ENCODE assay signal across 35 cellular contexts in genomic region chrX:96705905-96706304, GRCh38.
"Had no signal": no experiment of that assay in that cellular context is flagged by ENCODE, and none has a peak within 500 bp of the region (broad histone marks: within the 10 kb centered on the region; RNA-seq: fewer than 3 reads in every experiment).

No MANE protein-coding gene starts in this region.

- H3K4me3 Mint-ChIP-seq: activated CD4-positive, alpha-beta memory T cell treated with anti-CD3 and anti-CD28 coated beads, Interleukin-2, amount 10 ng/mL, durations not matched to agents 7 days and 5 days; activated CD4-positive, alpha-beta T cell treated with anti-CD3 and anti-CD28 coated beads for 36 hours; activated CD4-positive, alpha-beta T cell treated with anti-CD3 and anti-CD28 coated beads, Interleukin-2, amount 10 ng/mL, durations not matched to agents 7 days and 5 days; activated CD8-positive, alpha-beta T cell treated with anti-CD3 and anti-CD28 coated beads, Interleukin-2, amount 10 ng/mL, durations not matched to agents 7 days and 5 days; activated naive CD4-positive, alpha-beta T cell treated with anti-CD3 and anti-CD28 coated beads, Interleukin-2, amount 10 ng/mL, durations not matched to agents 7 days and 5 days; activated naive CD4-positive, alpha-beta T cell treated with anti-CD3 and anti-CD28 coated beads, Interleukin-2, amount 50 U/mL, for 24 hours; activated naive CD8-positive, alpha-beta T cell; activated naive CD8-positive, alpha-beta T cell treated with anti-CD3 and anti-CD28 coated beads, Interleukin-2, amount 10 ng/mL, durations not matched to agents 7 days and 5 days; activated naive CD8-positive, alpha-beta T cell treated with anti-CD3 and anti-CD28 coated beads, Interleukin-2, amount 50 U/mL, for 24 hours; activated T-cell treated with anti-CD3 and anti-CD28 coated beads, Interleukin-2, amount 50 U/mL, for 4 hours; T-helper 1 cell treated with Interleukin-12 subunit alpha and Interleukin-12 subunit beta and Interleukin-4 antibody, amounts not matched to agents 30 μg/mL and 1 μg/mL, for 36 hours; T-helper 2 cell treated with Interferon-gamma antibody and Interleukin-4, amounts not matched to agents 5 μg/mL and 100 μg/mL, for 36 hours; WTC11 had no signal

- H3K9me3 Mint-ChIP-seq: activated CD4-positive, alpha-beta memory T cell treated with anti-CD3 and anti-CD28 coated beads, Interleukin-2, amount 10 ng/mL, durations not matched to agents 7 days and 5 days; activated naive CD4-positive, alpha-beta T cell treated with anti-CD3 and anti-CD28 coated beads, Interleukin-2, amount 10 ng/mL, durations not matched to agents 7 days and 5 days; activated naive CD4-positive, alpha-beta T cell treated with anti-CD3 and anti-CD28 coated beads, Interleukin-2, amount 50 U/mL, for 24 hours; activated naive CD8-positive, alpha-beta T cell treated with anti-CD3 and anti-CD28 coated beads, Interleukin-2, amount 10 ng/mL, durations not matched to agents 7 days and 5 days; activated naive CD8-positive, alpha-beta T cell treated with anti-CD3 and anti-CD28 coated beads, Interleukin-2, amount 50 U/mL, for 24 hours; activated T-cell treated with anti-CD3 and anti-CD28 coated beads, Interleukin-2, amount 50 U/mL, for 4 hours; activated T-helper 2 cell treated with anti-CD3 and anti-CD28 coated beads, Interferon-gamma antibody, Interleukin-2, Interleukin-4, amounts not matched to agents 10 μg/mL and 5 μg/mL and 100 μg/mL, durations not matched to agents 14 hours and 24 hours and 36 hours; T-helper 1 cell treated with Interleukin-12 subunit alpha and Interleukin-12 subunit beta and Interleukin-4 antibody, amounts not matched to agents 30 μg/mL and 1 μg/mL, for 36 hours; T-helper 2 cell treated with Interferon-gamma antibody and Interleukin-4, amounts not matched to agents 5 μg/mL and 100 μg/mL, for 36 hours had no signal

- DNase-seq: activated CD4-positive, alpha-beta memory T cell treated with anti-CD3 and anti-CD28 coated beads, Interleukin-2, amount 10 ng/mL, durations not matched to agents 7 days and 5 days; activated CD4-positive, alpha-beta T cell treated with anti-CD3 and anti-CD28 coated beads for 1 hour; activated CD4-positive, alpha-beta T cell treated with anti-CD3 and anti-CD28 coated beads for 36 hours; activated CD4-positive, alpha-beta T cell treated with anti-CD3 and anti-CD28 coated beads for 48 hours; activated CD4-positive, alpha-beta T cell treated with anti-CD3 and anti-CD28 coated beads, Interleukin-2, amount 10 ng/mL, durations not matched to agents 7 days and 5 days; activated CD4-positive, alpha-beta T cell treated with anti-CD3 and anti-CD28 coated beads, Interleukin-2, amount 50 U/mL, for 48 hours; activated CD4-positive, CD25-positive, alpha-beta regulatory T cell; activated CD8-positive, alpha-beta memory T cell treated with anti-CD3 and anti-CD28 coated beads, Interleukin-2, amount 50 U/mL, for 4 hours; activated CD8-positive, alpha-beta T cell treated with anti-CD3 and anti-CD28 coated beads, Interleukin-2, amount 10 ng/mL, durations not matched to agents 7 days and 5 days; activated effector memory CD4-positive, alpha-beta T cell treated with Interleukin-2 at 50 U/mL for 16 hours; activated gamma-delta T cell; activated naive CD4-positive, alpha-beta T cell treated with anti-CD3 and anti-CD28 coated beads, Interleukin-2, amount 10 ng/mL, durations not matched to agents 7 days and 5 days; activated naive CD4-positive, alpha-beta T cell treated with Interleukin-2 at 50 U/mL for 16 hours; activated naive CD8-positive, alpha-beta T cell treated with anti-CD3 and anti-CD28 coated beads, Interleukin-2, amount 10 ng/mL, durations not matched to agents 7 days and 5 days; activated naive CD8-positive, alpha-beta T cell treated with anti-CD3 and anti-CD28 coated beads, Interleukin-2, amount 50 U/mL, for 24 hours; activated T-cell treated with anti-CD3 and anti-CD28 coated beads for 4 hours; activated T-cell treated with anti-CD3 and anti-CD28 coated beads, Interleukin-2, amount 50 U/mL, for 1 hour; activated T-cell treated with anti-CD3 and anti-CD28 coated beads, Interleukin-2, amount 50 U/mL, for 4 hours; amygdala; anterior cingulate cortex; brain microvascular endothelial cell; central memory CD4-positive, alpha-beta T cell; SW 1271; T-helper 1 cell; T-helper 9 cell; WERI-Rb-1 had no signal

- H3K4me3 ChIP-seq: ascending aorta, breast epithelium had no signal

- H3K27me3 ChIP-seq: ascending aorta, brain microvascular endothelial cell had no signal

- H3K27ac Mint-ChIP-seq: activated CD4-positive, alpha-beta memory T cell treated with anti-CD3 and anti-CD28 coated beads, Interleukin-2, amount 10 ng/mL, durations not matched to agents 7 days and 5 days; activated CD4-positive, alpha-beta T cell treated with anti-CD3 and anti-CD28 coated beads for 36 hours; activated CD4-positive, alpha-beta T cell treated with anti-CD3 and anti-CD28 coated beads, Interleukin-2, amount 10 ng/mL, durations not matched to agents 7 days and 5 days; activated CD8-positive, alpha-beta T cell treated with anti-CD3 and anti-CD28 coated beads, Interleukin-2, amount 10 ng/mL, durations not matched to agents 7 days and 5 days; activated naive CD4-positive, alpha-beta T cell treated with anti-CD3 and anti-CD28 coated beads, Interleukin-2, amount 10 ng/mL, durations not matched to agents 7 days and 5 days; activated naive CD4-positive, alpha-beta T cell treated with anti-CD3 and anti-CD28 coated beads, Interleukin-2, amount 50 U/mL, for 24 hours; activated naive CD8-positive, alpha-beta T cell; activated naive CD8-positive, alpha-beta T cell treated with anti-CD3 and anti-CD28 coated beads, Interleukin-2, amount 10 ng/mL, durations not matched to agents 7 days and 5 days; activated naive CD8-positive, alpha-beta T cell treated with anti-CD3 and anti-CD28 coated beads, Interleukin-2, amount 50 U/mL, for 24 hours; activated T-helper 2 cell treated with anti-CD3 and anti-CD28 coated beads, Interferon-gamma antibody, Interleukin-2, Interleukin-4, amounts not matched to agents 10 μg/mL and 5 μg/mL and 100 μg/mL, durations not matched to agents 14 hours and 24 hours and 36 hours; T-helper 1 cell treated with Interleukin-12 subunit alpha and Interleukin-12 subunit beta and Interleukin-4 antibody, amounts not matched to agents 30 μg/mL and 1 μg/mL, for 36 hours; T-helper 2 cell treated with Interferon-gamma antibody and Interleukin-4, amounts not matched to agents 5 μg/mL and 100 μg/mL, for 36 hours; WTC11 had no signal

- H3K9me3 ChIP-seq: ascending aorta, breast epithelium had no signal

- H3K36me3 Mint-ChIP-seq: WTC11 had no signal

- ATAC-seq: activated CD4-positive, alpha-beta T cell treated with anti-CD3 and anti-CD28 coated beads for 36 hours; activated CD4-positive, CD25-positive, alpha-beta regulatory T cell treated with anti-CD3 and anti-CD28 coated beads, Interleukin-2, amount 50 U/mL, for 24 hours; activated CD8-positive, alpha-beta T cell treated with anti-CD3 and anti-CD28 coated beads, Interleukin-2, amount 10 ng/mL, durations not matched to agents 7 days and 5 days; activated naive CD8-positive, alpha-beta T cell treated with anti-CD3 and anti-CD28 coated beads, Interleukin-2, amount 50 U/mL, for 24 hours; activated T-cell treated with anti-CD3 and anti-CD28 coated beads, Interleukin-2, amount 50 U/mL, for 4 hours; WTC11 had no signal

- H3K27ac ChIP-seq: ascending aorta, brain microvascular endothelial cell, breast epithelium, WERI-Rb-1 had no signal

- H3K4me1 Mint-ChIP-seq: activated CD4-positive, alpha-beta T cell treated with anti-CD3 and anti-CD28 coated beads for 36 hours; activated CD4-positive, alpha-beta T cell treated with anti-CD3 and anti-CD28 coated beads, Interleukin-2, amount 10 ng/mL, durations not matched to agents 7 days and 5 days; activated naive CD4-positive, alpha-beta T cell treated with anti-CD3 and anti-CD28 coated beads, Interleukin-2, amount 10 ng/mL, durations not matched to agents 7 days and 5 days had no signal

- H3K27me3 Mint-ChIP-seq: activated CD4-positive, alpha-beta memory T cell treated with anti-CD3 and anti-CD28 coated beads, Interleukin-2, amount 10 ng/mL, durations not matched to agents 7 days and 5 days; activated CD4-positive, alpha-beta T cell treated with anti-CD3 and anti-CD28 coated beads for 36 hours; activated CD4-positive, alpha-beta T cell treated with anti-CD3 and anti-CD28 coated beads, Interleukin-2, amount 10 ng/mL, durations not matched to agents 7 days and 5 days; activated naive CD4-positive, alpha-beta T cell treated with anti-CD3 and anti-CD28 coated beads, Interleukin-2, amount 10 ng/mL, durations not matched to agents 7 days and 5 days; activated naive CD4-positive, alpha-beta T cell treated with anti-CD3 and anti-CD28 coated beads, Interleukin-2, amount 50 U/mL, for 24 hours; activated naive CD8-positive, alpha-beta T cell; activated naive CD8-positive, alpha-beta T cell treated with anti-CD3 and anti-CD28 coated beads, Interleukin-2, amount 10 ng/mL, durations not matched to agents 7 days and 5 days; activated naive CD8-positive, alpha-beta T cell treated with anti-CD3 and anti-CD28 coated beads, Interleukin-2, amount 50 U/mL, for 24 hours had no signal

- H3K4me1 ChIP-seq: breast epithelium had no signal

- H3K36me3 ChIP-seq: ascending aorta, brain microvascular endothelial cell, breast epithelium, WERI-Rb-1 had no signal
